In the genomic region with DNA sequence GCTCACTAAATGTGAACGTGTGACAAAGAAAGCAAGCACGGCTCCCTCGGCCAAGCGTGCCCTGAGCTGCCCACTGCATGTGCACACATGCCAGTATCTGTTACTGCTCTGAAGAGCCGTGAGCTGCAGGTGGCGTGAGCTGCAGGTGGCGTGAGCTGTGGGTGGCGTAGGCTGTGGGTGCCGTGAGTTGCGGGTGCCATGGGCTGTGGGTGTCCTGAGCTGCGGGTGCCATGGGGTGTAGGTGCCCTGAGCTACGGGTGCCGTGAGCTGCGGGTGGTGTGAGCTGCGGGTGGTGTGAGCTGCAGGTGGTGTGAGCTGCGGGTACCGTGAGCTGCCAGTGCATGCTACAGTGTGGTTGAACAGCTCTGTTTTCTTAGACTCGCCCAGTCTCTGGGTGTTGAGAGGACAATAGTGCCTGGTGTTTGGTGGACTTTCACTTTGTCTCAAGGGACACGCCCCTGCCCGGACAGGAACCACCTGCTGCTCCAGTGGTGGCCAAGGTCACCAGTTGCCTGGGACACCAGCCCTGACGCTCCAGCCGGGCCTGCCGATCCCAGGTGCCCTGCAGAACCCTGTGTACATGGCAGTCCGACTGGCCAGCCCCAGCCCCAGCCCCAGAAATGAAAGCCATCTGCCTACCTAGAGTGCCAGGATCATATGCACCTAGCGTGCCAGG, we compare ENCODE assay signal across 1 cellular context.
TF ChIP-seq lines count a peak whose summit lies in the region.

No MANE protein-coding gene starts in this region.

TF ChIP-seq in HepG2, 621 proteins besides CTCF, POLR2A, EP300 and RAD21 (continued from another document and continues in another):
- TF ChIP-seq, protein P1, sequence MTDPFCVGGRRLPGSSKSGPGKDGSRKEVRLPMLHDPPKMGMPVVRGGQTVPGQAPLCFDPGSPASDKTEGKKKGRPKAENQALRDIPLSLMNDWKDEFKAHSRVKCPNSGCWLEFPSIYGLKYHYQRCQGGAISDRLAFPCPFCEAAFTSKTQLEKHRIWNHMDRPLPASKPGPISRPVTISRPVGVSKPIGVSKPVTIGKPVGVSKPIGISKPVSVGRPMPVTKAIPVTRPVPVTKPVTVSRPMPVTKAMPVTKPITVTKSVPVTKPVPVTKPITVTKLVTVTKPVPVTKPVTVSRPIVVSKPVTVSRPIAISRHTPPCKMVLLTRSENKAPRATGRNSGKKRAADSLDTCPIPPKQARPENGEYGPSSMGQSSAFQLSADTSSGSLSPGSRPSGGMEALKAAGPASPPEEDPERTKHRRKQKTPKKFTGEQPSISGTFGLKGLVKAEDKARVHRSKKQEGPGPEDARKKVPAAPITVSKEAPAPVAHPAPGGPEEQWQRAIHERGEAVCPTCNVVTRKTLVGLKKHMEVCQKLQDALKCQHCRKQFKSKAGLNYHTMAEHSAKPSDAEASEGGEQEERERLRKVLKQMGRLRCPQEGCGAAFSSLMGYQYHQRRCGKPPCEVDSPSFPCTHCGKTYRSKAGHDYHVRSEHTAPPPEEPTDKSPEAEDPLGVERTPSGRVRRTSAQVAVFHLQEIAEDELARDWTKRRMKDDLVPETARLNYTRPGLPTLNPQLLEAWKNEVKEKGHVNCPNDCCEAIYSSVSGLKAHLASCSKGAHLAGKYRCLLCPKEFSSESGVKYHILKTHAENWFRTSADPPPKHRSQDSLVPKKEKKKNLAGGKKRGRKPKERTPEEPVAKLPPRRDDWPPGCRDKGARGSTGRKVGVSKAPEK (CRISPR knock-in tag; IDR thresholded peaks at IDR 0.05; ENCODE audit: borderline replicate concordance) = no peak
- TF ChIP-seq MZF1 (CRISPR knock-in tag; IDR thresholded peaks at IDR 0.05; ENCODE audit: borderline replicate concordance) = no peak
- TF ChIP-seq TCF7L2 (IDR thresholded peaks at IDR 0.05; ENCODE audit: low read depth, low read length) = no peak
- no peak for TF ChIP-seq SOX6 (IDR thresholded peaks at IDR 0.05)
- peak; percentile 95 for TF ChIP-seq SOX6 (CRISPR knock-in tag; IDR thresholded peaks at IDR 0.05)
- 0 out of 2 replicates have a peak, but pooled peaks have one; percentile 12 for TF ChIP-seq ZNF329 (CRISPR knock-in tag; IDR thresholded peaks at IDR 0.05; ENCODE audit: low read depth)
- 0 out of 2 replicates have a peak, but pooled peaks have one; percentile 40 for TF ChIP-seq ZNF205 (CRISPR knock-in tag; IDR thresholded peaks at IDR 0.05)
- TF ChIP-seq, protein P2, sequence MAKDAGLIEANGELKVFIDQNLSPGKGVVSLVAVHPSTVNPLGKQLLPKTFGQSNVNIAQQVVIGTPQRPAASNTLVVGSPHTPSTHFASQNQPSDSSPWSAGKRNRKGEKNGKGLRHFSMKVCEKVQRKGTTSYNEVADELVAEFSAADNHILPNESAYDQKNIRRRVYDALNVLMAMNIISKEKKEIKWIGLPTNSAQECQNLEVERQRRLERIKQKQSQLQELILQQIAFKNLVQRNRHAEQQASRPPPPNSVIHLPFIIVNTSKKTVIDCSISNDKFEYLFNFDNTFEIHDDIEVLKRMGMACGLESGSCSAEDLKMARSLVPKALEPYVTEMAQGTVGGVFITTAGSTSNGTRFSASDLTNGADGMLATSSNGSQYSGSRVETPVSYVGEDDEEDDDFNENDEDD (CRISPR knock-in tag; IDR thresholded peaks at IDR 0.05; ENCODE audit: borderline replicate concordance) = no peak
- TF ChIP-seq, protein P3, sequence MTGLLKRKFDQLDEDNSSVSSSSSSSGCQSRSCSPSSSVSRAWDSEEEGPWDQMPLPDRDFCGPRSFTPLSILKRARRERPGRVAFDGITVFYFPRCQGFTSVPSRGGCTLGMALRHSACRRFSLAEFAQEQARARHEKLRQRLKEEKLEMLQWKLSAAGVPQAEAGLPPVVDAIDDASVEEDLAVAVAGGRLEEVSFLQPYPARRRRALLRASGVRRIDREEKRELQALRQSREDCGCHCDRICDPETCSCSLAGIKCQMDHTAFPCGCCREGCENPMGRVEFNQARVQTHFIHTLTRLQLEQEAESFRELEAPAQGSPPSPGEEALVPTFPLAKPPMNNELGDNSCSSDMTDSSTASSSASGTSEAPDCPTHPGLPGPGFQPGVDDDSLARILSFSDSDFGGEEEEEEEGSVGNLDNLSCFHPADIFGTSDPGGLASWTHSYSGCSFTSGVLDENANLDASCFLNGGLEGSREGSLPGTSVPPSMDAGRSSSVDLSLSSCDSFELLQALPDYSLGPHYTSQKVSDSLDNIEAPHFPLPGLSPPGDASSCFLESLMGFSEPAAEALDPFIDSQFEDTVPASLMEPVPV (CRISPR knock-in tag; IDR thresholded peaks at IDR 0.05) = 0 out of 2 replicates have a peak, but pooled peaks have one; percentile 57
- TF ChIP-seq, protein P4, sequence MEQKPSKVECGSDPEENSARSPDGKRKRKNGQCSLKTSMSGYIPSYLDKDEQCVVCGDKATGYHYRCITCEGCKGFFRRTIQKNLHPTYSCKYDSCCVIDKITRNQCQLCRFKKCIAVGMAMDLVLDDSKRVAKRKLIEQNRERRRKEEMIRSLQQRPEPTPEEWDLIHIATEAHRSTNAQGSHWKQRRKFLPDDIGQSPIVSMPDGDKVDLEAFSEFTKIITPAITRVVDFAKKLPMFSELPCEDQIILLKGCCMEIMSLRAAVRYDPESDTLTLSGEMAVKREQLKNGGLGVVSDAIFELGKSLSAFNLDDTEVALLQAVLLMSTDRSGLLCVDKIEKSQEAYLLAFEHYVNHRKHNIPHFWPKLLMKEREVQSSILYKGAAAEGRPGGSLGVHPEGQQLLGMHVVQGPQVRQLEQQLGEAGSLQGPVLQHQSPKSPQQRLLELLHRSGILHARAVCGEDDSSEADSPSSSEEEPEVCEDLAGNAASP (CRISPR knock-in tag; IDR thresholded peaks at IDR 0.05; ENCODE audit: borderline replicate concordance) = 0 out of 2 replicates have a peak, but pooled peaks have one; percentile 42
- TF ChIP-seq ZNF891 (CRISPR knock-in tag; IDR thresholded peaks at IDR 0.05) = 0 out of 2 replicates have a peak, but pooled peaks have one; percentile 8
- TF ChIP-seq ZNF703 (CRISPR knock-in tag; IDR thresholded peaks at IDR 0.05; ENCODE audit: borderline replicate concordance) = no peak
- no peak for TF ChIP-seq MAFG (CRISPR knock-in tag; IDR thresholded peaks at IDR 0.05)
- TF ChIP-seq BHLHE40 (IDR thresholded peaks at IDR 0.05; ENCODE audit: low read length) = 0 out of 2 replicates have a peak, but pooled peaks have one; percentile 3
- TF ChIP-seq, protein P5, sequence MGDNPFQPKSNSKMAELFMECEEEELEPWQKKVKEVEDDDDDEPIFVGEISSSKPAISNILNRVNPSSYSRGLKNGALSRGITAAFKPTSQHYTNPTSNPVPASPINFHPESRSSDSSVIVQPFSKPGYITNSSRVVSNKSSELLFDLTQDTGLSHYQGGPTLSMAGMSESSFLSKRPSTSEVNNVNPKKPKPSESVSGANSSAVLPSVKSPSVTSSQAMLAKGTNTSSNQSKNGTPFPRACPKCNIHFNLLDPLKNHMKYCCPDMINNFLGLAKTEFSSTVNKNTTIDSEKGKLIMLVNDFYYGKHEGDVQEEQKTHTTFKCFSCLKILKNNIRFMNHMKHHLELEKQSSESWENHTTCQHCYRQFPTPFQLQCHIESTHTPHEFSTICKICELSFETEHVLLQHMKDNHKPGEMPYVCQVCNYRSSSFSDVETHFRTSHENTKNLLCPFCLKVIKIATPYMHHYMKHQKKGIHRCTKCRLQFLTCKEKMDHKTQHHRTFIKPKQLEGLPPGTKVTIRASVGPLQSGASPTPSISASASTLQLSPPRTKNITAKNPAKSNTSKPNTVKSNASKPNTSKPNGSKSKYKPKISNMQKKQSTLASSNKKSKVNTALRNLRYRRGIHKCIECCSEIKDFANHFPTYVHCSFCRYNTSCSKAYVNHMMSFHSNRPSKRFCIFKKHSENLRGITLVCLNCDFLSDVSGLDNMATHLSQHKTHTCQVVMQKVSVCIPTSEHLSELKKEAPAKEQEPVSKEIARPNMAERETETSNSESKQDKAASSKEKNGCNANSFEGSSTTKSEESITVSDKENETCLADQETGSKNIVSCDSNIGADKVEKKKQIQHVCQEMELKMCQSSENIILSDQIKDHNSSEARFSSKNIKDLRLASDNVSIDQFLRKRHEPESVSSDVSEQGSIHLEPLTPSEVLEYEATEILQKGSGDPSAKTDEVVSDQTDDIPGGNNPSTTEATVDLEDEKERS (CRISPR knock-in tag; IDR thresholded peaks at IDR 0.05) = no peak
- no peak for TF ChIP-seq ZEB1 (IDR thresholded peaks at IDR 0.05; ENCODE audit: insufficient replicate concordance, low read depth)
- TF ChIP-seq POLR2AphosphoS5 (IDR thresholded peaks at IDR 0.05; ENCODE audit: low read depth, low read length) = no peak
- TF ChIP-seq, protein P6, sequence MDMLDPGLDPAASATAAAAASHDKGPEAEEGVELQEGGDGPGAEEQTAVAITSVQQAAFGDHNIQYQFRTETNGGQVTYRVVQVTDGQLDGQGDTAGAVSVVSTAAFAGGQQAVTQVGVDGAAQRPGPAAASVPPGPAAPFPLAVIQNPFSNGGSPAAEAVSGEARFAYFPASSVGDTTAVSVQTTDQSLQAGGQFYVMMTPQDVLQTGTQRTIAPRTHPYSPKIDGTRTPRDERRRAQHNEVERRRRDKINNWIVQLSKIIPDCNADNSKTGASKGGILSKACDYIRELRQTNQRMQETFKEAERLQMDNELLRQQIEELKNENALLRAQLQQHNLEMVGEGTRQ (IDR thresholded peaks at IDR 0.05; ENCODE audit: low read depth, low read length) = no peak
- TF ChIP-seq, protein P6 (CRISPR knock-in tag; IDR thresholded peaks at IDR 0.05; ENCODE audit: borderline replicate concordance) = no peak
- TF ChIP-seq NR2F1 (CRISPR knock-in tag; IDR thresholded peaks at IDR 0.05) = 0 out of 4 replicates have a peak, but pooled peaks of 1 of the 2 experiments have one; percentile 20
- no peak for TF ChIP-seq ZBTB8A (CRISPR knock-in tag; IDR thresholded peaks at IDR 0.05; ENCODE audit: borderline replicate concordance, low read depth)
- TF ChIP-seq TOE1 (CRISPR knock-in tag; IDR thresholded peaks at IDR 0.05) = no peak
- TF ChIP-seq ZBTB7B (CRISPR knock-in tag; IDR thresholded peaks at IDR 0.05) = no peak
- peak; percentile 48 for TF ChIP-seq RBM22 (optimal IDR thresholded peaks at IDR 0.05; ENCODE audit: low read length)
- peak; percentile 54; the same call in 1 of the 2 replicates for TF ChIP-seq ZSCAN31 (CRISPR knock-in tag; IDR thresholded peaks at IDR 0.05; ENCODE audit: low read depth)
- TF ChIP-seq TBX2 (CRISPR knock-in tag; IDR thresholded peaks at IDR 0.05; ENCODE audit: borderline replicate concordance) = peak; percentile 89
- TF ChIP-seq, protein P7, sequence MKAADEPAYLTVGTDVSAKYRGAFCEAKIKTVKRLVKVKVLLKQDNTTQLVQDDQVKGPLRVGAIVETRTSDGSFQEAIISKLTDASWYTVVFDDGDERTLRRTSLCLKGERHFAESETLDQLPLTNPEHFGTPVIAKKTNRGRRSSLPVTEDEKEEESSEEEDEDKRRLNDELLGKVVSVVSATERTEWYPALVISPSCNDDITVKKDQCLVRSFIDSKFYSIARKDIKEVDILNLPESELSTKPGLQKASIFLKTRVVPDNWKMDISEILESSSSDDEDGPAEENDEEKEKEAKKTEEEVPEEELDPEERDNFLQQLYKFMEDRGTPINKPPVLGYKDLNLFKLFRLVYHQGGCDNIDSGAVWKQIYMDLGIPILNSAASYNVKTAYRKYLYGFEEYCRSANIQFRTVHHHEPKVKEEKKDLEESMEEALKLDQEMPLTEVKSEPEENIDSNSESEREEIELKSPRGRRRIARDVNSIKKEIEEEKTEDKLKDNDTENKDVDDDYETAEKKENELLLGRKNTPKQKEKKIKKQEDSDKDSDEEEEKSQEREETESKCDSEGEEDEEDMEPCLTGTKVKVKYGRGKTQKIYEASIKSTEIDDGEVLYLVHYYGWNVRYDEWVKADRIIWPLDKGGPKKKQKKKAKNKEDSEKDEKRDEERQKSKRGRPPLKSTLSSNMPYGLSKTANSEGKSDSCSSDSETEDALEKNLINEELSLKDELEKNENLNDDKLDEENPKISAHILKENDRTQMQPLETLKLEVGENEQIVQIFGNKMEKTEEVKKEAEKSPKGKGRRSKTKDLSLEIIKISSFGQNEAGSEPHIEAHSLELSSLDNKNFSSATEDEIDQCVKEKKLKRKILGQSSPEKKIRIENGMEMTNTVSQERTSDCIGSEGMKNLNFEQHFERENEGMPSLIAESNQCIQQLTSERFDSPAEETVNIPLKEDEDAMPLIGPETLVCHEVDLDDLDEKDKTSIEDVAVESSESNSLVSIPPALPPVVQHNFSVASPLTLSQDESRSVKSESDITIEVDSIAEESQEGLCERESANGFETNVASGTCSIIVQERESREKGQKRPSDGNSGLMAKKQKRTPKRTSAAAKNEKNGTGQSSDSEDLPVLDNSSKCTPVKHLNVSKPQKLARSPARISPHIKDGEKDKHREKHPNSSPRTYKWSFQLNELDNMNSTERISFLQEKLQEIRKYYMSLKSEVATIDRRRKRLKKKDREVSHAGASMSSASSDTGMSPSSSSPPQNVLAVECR (CRISPR knock-in tag; IDR thresholded peaks at IDR 0.05; ENCODE audit: borderline replicate concordance) = peak; percentile 92
- TF ChIP-seq ZSCAN22 (CRISPR knock-in tag; IDR thresholded peaks at IDR 0.05) = no peak
- TF ChIP-seq, protein P8, sequence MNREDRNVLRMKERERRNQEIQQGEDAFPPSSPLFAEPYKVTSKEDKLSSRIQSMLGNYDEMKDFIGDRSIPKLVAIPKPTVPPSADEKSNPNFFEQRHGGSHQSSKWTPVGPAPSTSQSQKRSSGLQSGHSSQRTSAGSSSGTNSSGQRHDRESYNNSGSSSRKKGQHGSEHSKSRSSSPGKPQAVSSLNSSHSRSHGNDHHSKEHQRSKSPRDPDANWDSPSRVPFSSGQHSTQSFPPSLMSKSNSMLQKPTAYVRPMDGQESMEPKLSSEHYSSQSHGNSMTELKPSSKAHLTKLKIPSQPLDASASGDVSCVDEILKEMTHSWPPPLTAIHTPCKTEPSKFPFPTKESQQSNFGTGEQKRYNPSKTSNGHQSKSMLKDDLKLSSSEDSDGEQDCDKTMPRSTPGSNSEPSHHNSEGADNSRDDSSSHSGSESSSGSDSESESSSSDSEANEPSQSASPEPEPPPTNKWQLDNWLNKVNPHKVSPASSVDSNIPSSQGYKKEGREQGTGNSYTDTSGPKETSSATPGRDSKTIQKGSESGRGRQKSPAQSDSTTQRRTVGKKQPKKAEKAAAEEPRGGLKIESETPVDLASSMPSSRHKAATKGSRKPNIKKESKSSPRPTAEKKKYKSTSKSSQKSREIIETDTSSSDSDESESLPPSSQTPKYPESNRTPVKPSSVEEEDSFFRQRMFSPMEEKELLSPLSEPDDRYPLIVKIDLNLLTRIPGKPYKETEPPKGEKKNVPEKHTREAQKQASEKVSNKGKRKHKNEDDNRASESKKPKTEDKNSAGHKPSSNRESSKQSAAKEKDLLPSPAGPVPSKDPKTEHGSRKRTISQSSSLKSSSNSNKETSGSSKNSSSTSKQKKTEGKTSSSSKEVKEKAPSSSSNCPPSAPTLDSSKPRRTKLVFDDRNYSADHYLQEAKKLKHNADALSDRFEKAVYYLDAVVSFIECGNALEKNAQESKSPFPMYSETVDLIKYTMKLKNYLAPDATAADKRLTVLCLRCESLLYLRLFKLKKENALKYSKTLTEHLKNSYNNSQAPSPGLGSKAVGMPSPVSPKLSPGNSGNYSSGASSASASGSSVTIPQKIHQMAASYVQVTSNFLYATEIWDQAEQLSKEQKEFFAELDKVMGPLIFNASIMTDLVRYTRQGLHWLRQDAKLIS (CRISPR knock-in tag; IDR thresholded peaks at IDR 0.05) = no peak
- TF ChIP-seq KMT2B (CRISPR knock-in tag; IDR thresholded peaks at IDR 0.05) = 0 out of 2 replicates have a peak, but pooled peaks have one; percentile 20
